ENCODE assay signal across 12 cellular contexts in genomic region chr17:49775546-49776260, GRCh38. TPM values are rescaled to one million over a fixed set of nuclear protein-coding genes. Genes with fewer than 3 reads are reported as not detected.
A peak's percentile ranks its signal among the peaks of the same experiment; 100 is the strongest.
DNase-seq lines count a peak whose midpoint lies in the region; ATAC-seq, FAIRE-seq and TF ChIP-seq lines count a peak whose summit lies in the region.
"Had no signal": no experiment of that assay in that cellular context is flagged by ENCODE, and none has a peak within 500 bp of the region (broad histone marks: within the 10 kb centered on the region; RNA-seq: fewer than 3 reads in every experiment).

No MANE protein-coding gene starts in this region.

- ATAC-seq in K562 (no peak), omental fat pad (ENCODE audit: low FRiP score) (no peak)

- H3K9ac ChIP-seq in K562 (ENCODE audit: insufficient read depth in 1 of 2, low read depth in 2 of 2, low read length in 2 of 2) (no peak overlapping the region), rectal smooth muscle tissue (ENCODE audit: low read length) (no peak overlapping the region)

- no peaks in the 10 kb centered on the region for H3K36me3 ChIP-seq in K562 (ENCODE audit: control insufficient read depth, insufficient read depth, low read length)
- H3K36me3 ChIP-seq in right atrium auricular region = no peaks in the 10 kb centered on the region
- H3K36me3 ChIP-seq in rectal smooth muscle tissue (ENCODE audit: control insufficient read depth, insufficient read depth, low read length) = no peaks in the 10 kb centered on the region

- TF ChIP-seq CTCF in K562 (IDR thresholded peaks at IDR 0.05 in 2 of 3, conservative IDR thresholded peaks at IDR 0.05 in 1 of 3; ENCODE audit: insufficient read depth in 2 of 3, low read depth in 1 of 3, low read length in 3 of 3) = no peak
- TF ChIP-seq CTCF in right atrium auricular region (IDR thresholded peaks at IDR 0.05) = no peak
- TF ChIP-seq CTCF in omental fat pad (IDR thresholded peaks at IDR 0.05) = no peak

- no peaks in the 10 kb centered on the region for H3K9me3 ChIP-seq in K562 (replicated peaks; ENCODE audit: control insufficient read depth, insufficient read depth, low read depth, low read length)
- H3K9me3 ChIP-seq in right atrium auricular region = no peaks in the 10 kb centered on the region

- peaks cover 5 to 12% of the 10 kb centered on the region in 2 experiments; a peak in 3 of 5 replicates for H3K4me1 ChIP-seq in K562 (replicated peaks in 1 of 2; ENCODE audit: control insufficient read depth in 2 of 2, insufficient read depth in 2 of 2, low read length in 2 of 2)
- peaks cover 0 to 39% of the 10 kb centered on the region in 2 donors for H3K4me1 ChIP-seq in right atrium auricular region
- peaks cover 30% of the 10 kb centered on the region for H3K4me1 ChIP-seq in rectal smooth muscle tissue (ENCODE audit: control insufficient read depth, insufficient read depth, low read length)

- no peak overlapping the region for H3K4me2 ChIP-seq in K562 (ENCODE audit: insufficient read depth, low read length)

- H3K4me3 ChIP-seq in K562 (no peak overlapping the region), right atrium auricular region (no peak overlapping the region), rectal smooth muscle tissue (ENCODE audit: low read length) (peak overlapping the region; percentile 23)

- intact Hi-C loops in K562 (cut with micrococcal nuclease) = no loop called here

- no peak for TF ChIP-seq RAD21 in K562 (CRISPR knock-in tag; conservative IDR thresholded peaks at IDR 0.05 in 1 of 2, IDR thresholded peaks at IDR 0.05 in 1 of 2)

- CTCF ChIA-PET in K562 (lab: Yijun Ruan, JAX; ENCODE audit: low intra/inter-chr PET ratio) = no interaction called here

- no peak for FAIRE-seq in K562 (lab: Jason Lieb, UNC)

- H3K27me3 ChIP-seq in K562 (ENCODE audit: control insufficient read depth in 2 of 2, insufficient read depth in 2 of 2, low read length in 2 of 2) = no peaks in the 10 kb centered on the region
- no peaks in the 10 kb centered on the region for H3K27me3 ChIP-seq in right atrium auricular region
- peaks cover 2% of the 10 kb centered on the region for H3K27me3 ChIP-seq in rectal smooth muscle tissue (ENCODE audit: control insufficient read depth, insufficient read depth, low read length)

- no peaks in the 10 kb centered on the region for H3K9me1 ChIP-seq in K562 (ENCODE audit: control insufficient read depth, insufficient read depth, low read length)

- no TSS peak for BruUV-seq in K562 (replicated peaks; lab: Mats Ljungman, UMichigan)

- TF ChIP-seq EP300 in K562 (IDR thresholded peaks at IDR 0.05; ENCODE audit: low read length) = no peak

- 0 out of 2 replicates have a peak overlapping the region, but pooled peaks have one; percentile 4 for H2AFZ ChIP-seq in K562 (ENCODE audit: low read depth, low read length)

- TF ChIP-seq POLR2A in K562 (conservative IDR thresholded peaks at IDR 0.05) = no peak

- H3K79me2 ChIP-seq in K562 (ENCODE audit: control insufficient read depth, insufficient read depth, low read length) = no peaks in the 10 kb centered on the region

- no peaks in the 10 kb centered on the region for H4K20me1 ChIP-seq in K562 (replicated peaks; ENCODE audit: control insufficient read depth, insufficient read depth, low read length)

- DNase-seq in AG08396 (ENCODE audit: low spot score) (peak; percentile 39), K562 (ENCODE audit: extremely low read depth in 1 of 4, low spot score in 3 of 4) (no peak), right atrium auricular region (ENCODE audit: low spot score) (peak; percentile 64), omental fat pad (ENCODE audit: low spot score) (no peak), mesenteric fat pad (ENCODE audit: low spot score) (no peak)
- no peak for DNase-seq in activated CD8-positive, alpha-beta memory T cell treated with anti-CD3 and anti-CD28 coated beads, Interleukin-2, amount 50 U/mL, for 48 hours
- DNase-seq in stimulated activated CD4-positive, alpha-beta T cell treated with anti-CD3 and anti-CD28 coated beads, Interleukin-2, amount 100 ng/mL, for 24 hours = no peak
- DNase-seq: activated effector memory CD4-positive, alpha-beta T cell treated with anti-CD3 and anti-CD28 coated beads, Interleukin-2, amount 50 U/mL, for 16 hours; caudate nucleus; DMS153; naive B cell had no signal

- H3K27ac ChIP-seq in K562 (ENCODE audit: extremely low read depth, low read depth, low read length) (no peak overlapping the region), right atrium auricular region (peak overlapping the region in 1 of 2 donors; percentile 32), rectal smooth muscle tissue (ENCODE audit: low read depth, low read length) (peak overlapping the region; percentile 76)

- WGBS in K562 (ENCODE audit: insufficient coverage, low coverage, missing lambda C conversion rate) = 78% methylated on average over 8 of the region's 8 CpGs

- in situ Hi-C loops in K562 (cut with MboI) = no loop called here

- POLR2A ChIA-PET in K562 (lab: Yijun Ruan, JAX) = interaction anchor here (0.6 to 2.4 kb wide), 5 partner anchors 12 to 1090 kb away, joined by 3 to 19 read pairs (median 5); partner anchors contain the start of genes FAM117A and KAT7

TF ChIP-seq in K562, 482 proteins besides CTCF, POLR2A, EP300 and RAD21 (continues in another document):
- no peak for TF ChIP-seq ZSCAN29 (IDR thresholded peaks at IDR 0.05)
- TF ChIP-seq SNAPC5 (CRISPR knock-in tag; IDR thresholded peaks at IDR 0.05) = no peak
- no peak for TF ChIP-seq MTA3 (IDR thresholded peaks at IDR 0.05; ENCODE audit: borderline replicate concordance)
- no peak for TF ChIP-seq GABPA (tag; conservative IDR thresholded peaks at IDR 0.05; ENCODE audit: low read depth)
- no peak for TF ChIP-seq CXXC5 (CRISPR knock-in tag; IDR thresholded peaks at IDR 0.05)

RNA-seq across cellular contexts. Expression of gene FAM117A, which starts 11.8 kb away (rescaled TPM):
- total RNA-seq in K562 (2011; cell fraction: chromatin; rRNA removed; ENCODE audit: low replicate concordance) = 36.1 and 63.6 TPM in 2 replicates
- 46.1 and 47.4 TPM in 2 replicates for total RNA-seq in K562 (2011; cell fraction: nucleolus; rRNA removed)
- total RNA-seq in K562 (2011; cell fraction: nucleoplasm; rRNA removed) = 43.6 and 73.7 TPM in 2 replicates
- total RNA-seq in K562 (2014; rRNA removed) (36.6 and 53.7 TPM in 2 replicates), K562 (2014; rRNA removed; fragmentation: Illumina TruSeq; extraction: Trizol) (17.2 and 17.4 TPM in 2 replicates), K562 (2015; rRNA removed; fragmentation: Illumina TruSeq; extraction: Trizol) (29.9 and 31.6 TPM in 2 replicates), K562 (2021) (57.1 and 60.6 TPM in 2 replicates), right atrium auricular region (10 to 100 TPM; 15.1 to 15.5 TPM), omental fat pad (10 to 100 TPM in 2 of 4 donors, 1 to 10 TPM in 2; 4.1 to 15.8 (median 10.7) TPM), mesenteric fat pad (5.9 TPM)
- polyA plus RNA-seq in K562 (2011; rRNA removed) (40.4 and 70.5 TPM in 2 replicates), K562 (2014; fragmentation: Illumina TruSeq; extraction: Trizol) (78.9 and 79.7 TPM in 2 replicates), K562 (2014; fragmentation: Nextera tagmentation; extraction: Ambion mirVana) (1 to 10 TPM; 3.1 to 4.7 TPM), K562 (2014; rRNA removed) (62.9 and 65.9 TPM in 2 replicates)
- 42.0 and 64.7 TPM in 2 replicates for polyA plus RNA-seq in K562 (2011; cell fraction: cytosol; rRNA removed)
- 39.9 and 55.6 TPM in 2 replicates for polyA plus RNA-seq in K562 (2011; cell fraction: nucleus; rRNA removed)
- 40.1 and 94.9 TPM in 2 replicates for polyA plus RNA-seq in K562 (2012)
- 19.7 and 22.8 TPM in 2 replicates for polyA minus RNA-seq in K562 (2011; rRNA and poly(A)+ RNA removed)
- 29.9 and 30.1 TPM in 2 replicates for polyA minus RNA-seq in K562 (2011; cell fraction: cytosol; rRNA and poly(A)+ RNA removed)
- polyA minus RNA-seq in K562 (2011; cell fraction: nucleus; rRNA and poly(A)+ RNA removed) = 22.2 and 22.9 TPM in 2 replicates

RNA-seq across cellular contexts. Expression of gene KAT7, which starts 12.8 kb away (rescaled TPM):
- total RNA-seq in K562 (2011; cell fraction: chromatin; rRNA removed; ENCODE audit: low replicate concordance) = 98.7 and 143 TPM in 2 replicates
- total RNA-seq in K562 (2011; cell fraction: nucleolus; rRNA removed) = 42.4 and 42.8 TPM in 2 replicates
- 98.0 and 135 TPM in 2 replicates for total RNA-seq in K562 (2011; cell fraction: nucleoplasm; rRNA removed)
- 26.6 and 34.8 TPM in 2 replicates for total RNA-seq in K562 (2014; rRNA removed)
- total RNA-seq in K562 (2014; rRNA removed; fragmentation: Illumina TruSeq; extraction: Trizol) = 37.7 and 42.2 TPM in 2 replicates
- total RNA-seq in K562 (2015; rRNA removed; fragmentation: Illumina TruSeq; extraction: Trizol) = 35.6 and 36.1 TPM in 2 replicates
- total RNA-seq in K562 (2021) = 52.8 and 57.3 TPM in 2 replicates
- 20.6 and 39.3 TPM in 2 replicates for polyA plus RNA-seq in K562 (2011; rRNA removed)
- 14.3 and 28.7 TPM in 2 replicates for polyA plus RNA-seq in K562 (2011; cell fraction: cytosol; rRNA removed)
- polyA plus RNA-seq in K562 (2011; cell fraction: nucleus; rRNA removed) = 53.9 and 59.1 TPM in 2 replicates
- polyA plus RNA-seq in K562 (2012) = 24.3 and 34.3 TPM in 2 replicates
- 36.1 and 39.1 TPM in 2 replicates for polyA plus RNA-seq in K562 (2014; fragmentation: Illumina TruSeq; extraction: Trizol)
- 10 to 100 TPM; 10.8 to 10.9 TPM for polyA plus RNA-seq in K562 (2014; fragmentation: Nextera tagmentation; extraction: Ambion mirVana)
- polyA plus RNA-seq in K562 (2014; rRNA removed) = 18.3 and 20.5 TPM in 2 replicates
- polyA minus RNA-seq in K562 (2011; rRNA and poly(A)+ RNA removed) = 52.7 and 64.3 TPM in 2 replicates
- polyA minus RNA-seq in K562 (2011; cell fraction: cytosol; rRNA and poly(A)+ RNA removed) = 34.6 and 39.4 TPM in 2 replicates
- 31.5 and 52.3 TPM in 2 replicates for polyA minus RNA-seq in K562 (2011; cell fraction: nucleus; rRNA and poly(A)+ RNA removed)
- 10 to 100 TPM; 30.5 to 38.2 TPM for total RNA-seq in right atrium auricular region
- 10 to 100 TPM; 19.9 to 32.6 (median 21.0) TPM for total RNA-seq in omental fat pad
- total RNA-seq in mesenteric fat pad = 34.9 TPM

Comparison
In these comparisons a context has a peak if more than half of its experiments do, and no peak if none do; other contexts are left out.
1. DNase-seq: peak in AG08396 (single experiment) and right atrium auricular region (single experiment); none in K562 (0 of 4), omental fat pad (single experiment), activated CD8-positive, alpha-beta memory T cell treated with anti-CD3 and anti-CD28 coated beads, Interleukin-2, amount 50 U/mL, for 48 hours (single experiment), mesenteric fat pad (single experiment) and stimulated activated CD4-positive, alpha-beta T cell treated with anti-CD3 and anti-CD28 coated beads, Interleukin-2, amount 100 ng/mL, for 24 hours (0 of 2).